Comparison of ENCODE assay signal across 8 cellular contexts in the genomic region with DNA sequence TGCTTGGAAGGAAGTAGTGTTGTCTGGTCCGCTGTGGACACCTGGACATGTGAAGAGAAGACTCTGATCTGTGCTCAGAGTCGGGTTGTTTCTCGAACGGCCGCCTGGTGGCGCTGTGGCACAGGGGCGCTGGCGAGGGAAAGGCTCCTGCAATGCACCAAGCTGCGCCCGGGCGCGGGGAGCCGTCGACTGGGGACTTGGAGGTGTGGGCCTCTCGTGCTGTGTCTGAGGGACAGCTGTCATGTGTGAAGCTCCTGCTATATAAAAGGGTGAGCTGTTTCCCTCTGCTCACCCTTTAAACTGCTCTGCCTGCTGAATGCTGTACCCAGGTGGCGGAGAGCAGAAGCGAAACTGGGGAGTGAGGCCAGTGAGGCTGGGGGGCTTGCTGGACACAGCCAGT. TPM values are rescaled to one million over a fixed set of nuclear protein-coding genes. Genes with fewer than 3 reads are reported as not detected.
A peak's percentile ranks its signal among the peaks of the same experiment; 100 is the strongest.
DNase-seq lines count a peak whose midpoint lies in the region; ATAC-seq and TF ChIP-seq lines count a peak whose summit lies in the region.

No MANE protein-coding gene starts in this region.

- no peaks in the 10 kb centered on the region for H4K20me1 ChIP-seq in OCI-LY7 (ENCODE audit: insufficient read depth, low read length)

- no peaks in the 10 kb centered on the region; the same call in 1 of the 2 replicates for H3K27me3 ChIP-seq in GM06990 (replicated peaks; ENCODE audit: control insufficient read depth, insufficient read depth, low read length)
- peaks cover 97% of the 10 kb centered on the region for H3K27me3 ChIP-seq in neutrophil
- H3K27me3 ChIP-seq in stomach: peaks cover 0 to 11% (median 5%) of the 10 kb centered on the region in 3 donors

- peak; percentile 78 for ATAC-seq in HG03439 (IDR thresholded peaks at IDR 0.05; ENCODE audit: unreplicated experiment)
- ATAC-seq in activated T-cell treated with anti-CD3 and anti-CD28 coated beads, Interleukin-2, amount 50 U/mL, for 72 hours (replicated peaks in 1 of 2): peak; percentile 82 to 86
- no peak for ATAC-seq in HG02610 (IDR thresholded peaks at IDR 0.05; ENCODE audit: unreplicated experiment)

- intact Hi-C loops in OCI-LY7 (cut with micrococcal nuclease; ENCODE audit: unreplicated experiment): loop anchor here (1.0 to 2.0 kb wide), 3 partner anchors 140 to 306 kb away; no protein-coding TSS in a partner anchor
- intact Hi-C loops in stomach (cut with DNase I; ENCODE audit: low total_unique reads): loop anchor here (10.0 kb wide), 1 partner anchor 142 kb away; no protein-coding TSS in a partner anchor

- POLR2A ChIA-PET in OCI-LY7 (lab: Charles Lee): interaction anchor here (0.5 kb wide), 2 partner anchors 241 to 1206 kb away, joined by 3 to 5 read pairs; no protein-coding TSS in a partner anchor

- H3K27ac ChIP-seq in OCI-LY7 (ENCODE audit: low read depth, low read length, poor library complexity, severe bottlenecking) (no peak overlapping the region), neutrophil (no peak overlapping the region), stomach (no peak overlapping the region)

- peaks cover 30% of the 10 kb centered on the region for H3K27me3 Mint-ChIP-seq in activated T-cell treated with anti-CD3 and anti-CD28 coated beads, Interleukin-2, amount 50 U/mL, for 72 hours (ENCODE audit: low read depth)

- DNase-seq in GM06990 (ENCODE audit: extremely low read depth, insufficient read length) (peak; percentile 65), OCI-LY7 (ENCODE audit: low spot score) (peak; percentile 71), fibroblast of peridontal ligament (ENCODE audit: extremely low read depth) (peak; percentile 55), stomach (peak; percentile 81)
- peak; percentile 70 to 82 for DNase-seq in activated T-cell treated with anti-CD3 and anti-CD28 coated beads, Interleukin-2, amount 50 U/mL, for 72 hours

- H3K79me2 ChIP-seq in OCI-LY7 (ENCODE audit: insufficient read depth, low read depth, low read length): no peaks in the 10 kb centered on the region

- H3K4me3 ChIP-seq in GM06990 (replicated peaks; ENCODE audit: low read depth, low read length) (no peak overlapping the region), OCI-LY7 (ENCODE audit: low read depth, low read length, poor library complexity, severe bottlenecking) (peak overlapping the region; percentile 21), neutrophil (ENCODE audit: low read depth in 1 of 2, low read length in 1 of 2) (peak overlapping the region in 1 of 2 experiments; percentile 20), stomach (peak overlapping the region; percentile 19 to 35 (median 26))

- peak overlapping the region; percentile 42; the same call in 1 of the 2 replicates for H3K4me2 ChIP-seq in OCI-LY7 (ENCODE audit: low read length)

- CTCF ChIA-PET in OCI-LY7 (lab: Charles Lee; ENCODE audit: unreplicated experiment): interaction anchor here (1.4 to 1.5 kb wide), 2 partner anchors 11 to 306 kb away, joined by 3 to 5 read pairs; no protein-coding TSS in a partner anchor

- TF ChIP-seq EP300 in stomach (IDR thresholded peaks at IDR 0.05): no peak

- no peak overlapping the region for H3K27ac Mint-ChIP-seq in activated T-cell treated with anti-CD3 and anti-CD28 coated beads, Interleukin-2, amount 50 U/mL, for 72 hours

- no peak overlapping the region for H2AFZ ChIP-seq in OCI-LY7 (ENCODE audit: low read length)

- no TSS peak for BruUV-seq in OCI-LY7 (replicated peaks; lab: Mats Ljungman, UMichigan)

- no peaks in the 10 kb centered on the region for H3K4me1 ChIP-seq in OCI-LY7 (ENCODE audit: insufficient read depth, low read length, poor library complexity, severe bottlenecking)
- H3K4me1 ChIP-seq in neutrophil (ENCODE audit: control insufficient read depth in 1 of 2, insufficient read depth in 1 of 2, low read depth in 1 of 2, low read length in 1 of 2): peaks cover 5% of the 10 kb centered on the region in 2 experiments
- peaks cover 0 to 9% (median 7%) of the 10 kb centered on the region in 4 donors for H3K4me1 ChIP-seq in stomach

- TF ChIP-seq POLR2A in stomach (IDR thresholded peaks at IDR 0.05): no peak

- WGBS in stomach, 5 donors: 9 to 11% (median 10%) methylated on average over 17 of the region's 17 CpGs

- H3K9me3 Mint-ChIP-seq in activated T-cell treated with anti-CD3 and anti-CD28 coated beads, Interleukin-2, amount 50 U/mL, for 72 hours: no peaks in the 10 kb centered on the region

- no peaks in the 10 kb centered on the region for H3K9me2 ChIP-seq in OCI-LY7 (ENCODE audit: insufficient read depth, low read length)

- no peaks in the 10 kb centered on the region for H3K36me3 Mint-ChIP-seq in activated T-cell treated with anti-CD3 and anti-CD28 coated beads, Interleukin-2, amount 50 U/mL, for 72 hours (ENCODE audit: insufficient read depth in 2 of 2)

- H3K36me3 ChIP-seq in GM06990 (ENCODE audit: control insufficient read depth, insufficient read depth, low read length) (no peaks in the 10 kb centered on the region), OCI-LY7 (ENCODE audit: insufficient read depth, low read length) (no peaks in the 10 kb centered on the region), neutrophil (no peaks in the 10 kb centered on the region), stomach (no peaks in the 10 kb centered on the region)

- H3K4me3 Mint-ChIP-seq in activated T-cell treated with anti-CD3 and anti-CD28 coated beads, Interleukin-2, amount 50 U/mL, for 72 hours: peak overlapping the region; percentile 40 to 52

- H3K4me1 Mint-ChIP-seq in activated T-cell treated with anti-CD3 and anti-CD28 coated beads, Interleukin-2, amount 50 U/mL, for 72 hours (ENCODE audit: low read depth): no peaks in the 10 kb centered on the region

- H3K9me3 ChIP-seq in OCI-LY7 (ENCODE audit: low read length) (no peaks in the 10 kb centered on the region), neutrophil (no peaks in the 10 kb centered on the region), stomach (no peaks in the 10 kb centered on the region)

- TF ChIP-seq CTCF in GM06990 (IDR thresholded peaks at IDR 0.05; ENCODE audit: insufficient read depth, low read length, poor library complexity, severe bottlenecking): peak; percentile 90
- TF ChIP-seq CTCF in OCI-LY7 (conservative IDR thresholded peaks at IDR 0.05; ENCODE audit: low read length): peak; percentile 93
- peak; percentile 80 for TF ChIP-seq CTCF in neutrophil (IDR thresholded peaks at IDR 0.05)
- peak in 5 of 7 experiments; percentile 70 to 92 (median 80) for TF ChIP-seq CTCF in stomach (IDR thresholded peaks at IDR 0.05)

RNA-seq across cellular contexts. Expression of gene GNAL, which starts 44.0 kb away (rescaled TPM):
- 0.03 TPM in 2 replicates for total RNA-seq in OCI-LY7 (2014; rRNA removed; shearing (Covaris generic))
- total RNA-seq in OCI-LY7 (2022): 0.25 and 0.28 TPM in 2 replicates
- total RNA-seq in activated T-cell treated with anti-CD3 and anti-CD28 coated beads, Interleukin-2, amount 50 U/mL, for 72 hours: 1 to 10 TPM in 1 of 2 donors, under 1 TPM in 1; 0.55 to 1.6 TPM
- total RNA-seq in stomach: 1 to 10 TPM in 3 of 5 donors, under 1 TPM in 2; under 0.01 to 6.7 (median 5.3) TPM
- polyA plus RNA-seq in stomach: 1 to 10 TPM; 1.1 to 2.1 (median 1.4) TPM
